14 cellular contexts compared by ENCODE assay signal in genomic region chr10:120729508-120729907, GRCh38.
DNase-seq lines count a peak whose midpoint lies in the region; ATAC-seq and TF ChIP-seq lines count a peak whose summit lies in the region.
"Had no signal": no experiment of that assay in that cellular context is flagged by ENCODE, and none has a peak within 500 bp of the region (broad histone marks: within the 10 kb centered on the region; RNA-seq: fewer than 3 reads in every experiment).

No MANE protein-coding gene starts in this region.

- no peak overlapping the region for H3K27ac Mint-ChIP-seq in CD4-positive, alpha-beta T cell
- no peak overlapping the region for H3K27ac Mint-ChIP-seq in activated CD4-positive, alpha-beta memory T cell treated with anti-CD3 and anti-CD28 coated beads, Interleukin-2, amount 10 ng/mL, durations not matched to agents 7 days and 5 days

- DNase-seq in COLO829 (ENCODE audit: low spot score) = peak; percentile 7
- DNase-seq in NCI-H1417 (lab: John Stamatoyannopoulos, UW) = peak in 2 of 3 experiments; percentile 10 to 72
- peak; percentile 58 for DNase-seq in NCI-H526 treated with DMSO at 0.1 percent for 48 hours (lab: John Stamatoyannopoulos, UW)
- peak; percentile 57 for DNase-seq in globus pallidus (ENCODE audit: low spot score)
- no peak for DNase-seq in CD4-positive, alpha-beta T cell
- no peak for DNase-seq in SKM-1 treated with dmso at 0.1 percent for 144 hours (lab: John Stamatoyannopoulos, UW; ENCODE audit: unreplicated experiment)
- DNase-seq in activated CD4-positive, alpha-beta memory T cell treated with anti-CD3 and anti-CD28 coated beads, Interleukin-2, amount 10 ng/mL, durations not matched to agents 7 days and 5 days = no peak
- DNase-seq: C1 segment of cervical spinal cord, COR-L47, H7, MG63, NCI-H1092, NCI-H1930, NCI-H82 had no signal

- no peak overlapping the region for H3K4me3 Mint-ChIP-seq in CD4-positive, alpha-beta T cell
- H3K4me3 Mint-ChIP-seq in activated CD4-positive, alpha-beta memory T cell treated with anti-CD3 and anti-CD28 coated beads, Interleukin-2, amount 10 ng/mL, durations not matched to agents 7 days and 5 days = no peak overlapping the region

- no peaks in the 10 kb centered on the region for H3K9me3 ChIP-seq in CD4-positive, alpha-beta T cell (ENCODE audit: control insufficient read depth, low read length)
- H3K9me3 ChIP-seq: MG63 had no signal

- intact Hi-C loops in CD4-positive, alpha-beta T cell (cut with DNase I, micrococcal nuclease) = no loop called here

- no peaks in the 10 kb centered on the region for H3K9me3 Mint-ChIP-seq in CD4-positive, alpha-beta T cell
- H3K9me3 Mint-ChIP-seq in activated CD4-positive, alpha-beta memory T cell treated with anti-CD3 and anti-CD28 coated beads, Interleukin-2, amount 10 ng/mL, durations not matched to agents 7 days and 5 days = no peaks in the 10 kb centered on the region

- no peak for TF ChIP-seq CTCF in CD4-positive, alpha-beta T cell (IDR thresholded peaks at IDR 0.05)

- no peak for ATAC-seq in CD4-positive, alpha-beta T cell (ENCODE audit: poor library complexity)

- CTCF ChIA-PET in CD4-positive, alpha-beta T cell (lab: Charles Lee) = no interaction called here
- CTCF ChIA-PET in activated CD4-positive, alpha-beta memory T cell treated with anti-CD3 and anti-CD28 coated beads, Interleukin-2, amount 10 ng/mL, durations not matched to agents 7 days and 5 days (lab: Charles Lee) = no interaction called here

- peaks cover 9% of the 10 kb centered on the region for H3K27me3 ChIP-seq in CD4-positive, alpha-beta T cell (ENCODE audit: control insufficient read depth, insufficient read depth, low read length)
- H3K27me3 ChIP-seq: MG63 had no signal

- no peak overlapping the region for H3K27ac ChIP-seq in CD4-positive, alpha-beta T cell (ENCODE audit: low read depth, low read length)

- POLR2A ChIA-PET in CD4-positive, alpha-beta T cell (lab: Charles Lee) = no interaction called here
- POLR2A ChIA-PET in activated CD4-positive, alpha-beta memory T cell treated with anti-CD3 and anti-CD28 coated beads, Interleukin-2, amount 10 ng/mL, durations not matched to agents 7 days and 5 days (lab: Charles Lee) = no interaction called here

- peaks cover 5% of the 10 kb centered on the region for H3K27me3 Mint-ChIP-seq in CD4-positive, alpha-beta T cell
- no peaks in the 10 kb centered on the region for H3K27me3 Mint-ChIP-seq in activated CD4-positive, alpha-beta memory T cell treated with anti-CD3 and anti-CD28 coated beads, Interleukin-2, amount 10 ng/mL, durations not matched to agents 7 days and 5 days

- no peaks in the 10 kb centered on the region for H3K36me3 Mint-ChIP-seq in CD4-positive, alpha-beta T cell (ENCODE audit: low read depth)
- H3K36me3 Mint-ChIP-seq in activated CD4-positive, alpha-beta memory T cell treated with anti-CD3 and anti-CD28 coated beads, Interleukin-2, amount 10 ng/mL, durations not matched to agents 7 days and 5 days (ENCODE audit: low read depth) = no peaks in the 10 kb centered on the region

- H3K4me1 Mint-ChIP-seq in CD4-positive, alpha-beta T cell (ENCODE audit: low read depth) = no peaks in the 10 kb centered on the region
- H3K4me1 Mint-ChIP-seq in activated CD4-positive, alpha-beta memory T cell treated with anti-CD3 and anti-CD28 coated beads, Interleukin-2, amount 10 ng/mL, durations not matched to agents 7 days and 5 days = no peaks in the 10 kb centered on the region

Comparison
In these comparisons a context has a peak if more than half of its experiments do, and no peak if none do; other contexts are left out.
1. DNase-seq: peak in COLO829 (single experiment), NCI-H1417 (2 of 3), NCI-H526 treated with DMSO at 0.1 percent for 48 hours (single experiment) and globus pallidus (single experiment); none in CD4-positive, alpha-beta T cell (0 of 10), SKM-1 treated with dmso at 0.1 percent for 144 hours (single experiment) and activated CD4-positive, alpha-beta memory T cell treated with anti-CD3 and anti-CD28 coated beads, Interleukin-2, amount 10 ng/mL, durations not matched to agents 7 days and 5 days (single experiment).